In the genomic region with DNA sequence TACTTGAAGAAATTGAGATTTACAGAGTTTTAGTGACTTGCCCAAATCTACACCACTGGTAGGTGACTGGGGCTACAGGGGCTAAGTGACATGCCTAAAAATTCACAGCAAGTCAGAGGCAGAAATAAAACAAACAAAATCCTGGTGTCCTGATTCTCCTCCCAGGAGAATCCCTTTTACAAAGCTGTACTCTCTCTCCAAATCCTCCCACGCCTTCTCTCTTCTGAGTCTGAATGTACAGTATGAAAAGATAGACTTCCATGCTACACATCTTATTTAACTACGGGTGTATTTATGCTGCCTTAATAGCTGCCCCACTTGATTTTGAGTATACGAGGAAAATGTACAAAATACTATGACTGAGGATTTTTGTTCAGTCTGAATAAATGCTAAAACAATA, we compare ENCODE assay signal across 1 cellular context.
TF ChIP-seq lines count a peak whose summit lies in the region.

No MANE protein-coding gene starts in this region.

TF ChIP-seq in neural cell, 6 proteins besides CTCF, POLR2A, EP300 and RAD21:
- no peak for TF ChIP-seq TAF1 (IDR thresholded peaks at IDR 0.05; ENCODE audit: low read depth)
- no peak for TF ChIP-seq POLR2AphosphoS5 (IDR thresholded peaks at IDR 0.05)
- TF ChIP-seq SMC3 (conservative IDR thresholded peaks at IDR 0.05; ENCODE audit: poor library complexity): no peak
- TF ChIP-seq MXI1 (conservative IDR thresholded peaks at IDR 0.05; ENCODE audit: poor library complexity, severe bottlenecking): no peak
- TF ChIP-seq, protein P1, sequence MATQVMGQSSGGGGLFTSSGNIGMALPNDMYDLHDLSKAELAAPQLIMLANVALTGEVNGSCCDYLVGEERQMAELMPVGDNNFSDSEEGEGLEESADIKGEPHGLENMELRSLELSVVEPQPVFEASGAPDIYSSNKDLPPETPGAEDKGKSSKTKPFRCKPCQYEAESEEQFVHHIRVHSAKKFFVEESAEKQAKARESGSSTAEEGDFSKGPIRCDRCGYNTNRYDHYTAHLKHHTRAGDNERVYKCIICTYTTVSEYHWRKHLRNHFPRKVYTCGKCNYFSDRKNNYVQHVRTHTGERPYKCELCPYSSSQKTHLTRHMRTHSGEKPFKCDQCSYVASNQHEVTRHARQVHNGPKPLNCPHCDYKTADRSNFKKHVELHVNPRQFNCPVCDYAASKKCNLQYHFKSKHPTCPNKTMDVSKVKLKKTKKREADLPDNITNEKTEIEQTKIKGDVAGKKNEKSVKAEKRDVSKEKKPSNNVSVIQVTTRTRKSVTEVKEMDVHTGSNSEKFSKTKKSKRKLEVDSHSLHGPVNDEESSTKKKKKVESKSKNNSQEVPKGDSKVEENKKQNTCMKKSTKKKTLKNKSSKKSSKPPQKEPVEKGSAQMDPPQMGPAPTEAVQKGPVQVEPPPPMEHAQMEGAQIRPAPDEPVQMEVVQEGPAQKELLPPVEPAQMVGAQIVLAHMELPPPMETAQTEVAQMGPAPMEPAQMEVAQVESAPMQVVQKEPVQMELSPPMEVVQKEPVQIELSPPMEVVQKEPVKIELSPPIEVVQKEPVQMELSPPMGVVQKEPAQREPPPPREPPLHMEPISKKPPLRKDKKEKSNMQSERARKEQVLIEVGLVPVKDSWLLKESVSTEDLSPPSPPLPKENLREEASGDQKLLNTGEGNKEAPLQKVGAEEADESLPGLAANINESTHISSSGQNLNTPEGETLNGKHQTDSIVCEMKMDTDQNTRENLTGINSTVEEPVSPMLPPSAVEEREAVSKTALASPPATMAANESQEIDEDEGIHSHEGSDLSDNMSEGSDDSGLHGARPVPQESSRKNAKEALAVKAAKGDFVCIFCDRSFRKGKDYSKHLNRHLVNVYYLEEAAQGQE (IDR thresholded peaks at IDR 0.05; ENCODE audit: borderline replicate concordance): no peak
- no peak for TF ChIP-seq EZH2 (IDR thresholded peaks at IDR 0.05; ENCODE audit: borderline replicate concordance, insufficient read depth, low read length, poor library complexity, severe bottlenecking)
